ENCODE assay signal across 29 cellular contexts in genomic region chr5:133829786-133830185, GRCh38.
"Had no signal": no experiment of that assay in that cellular context is flagged by ENCODE, and none has a peak within 500 bp of the region (broad histone marks: within the 10 kb centered on the region; RNA-seq: fewer than 3 reads in every experiment).

No MANE protein-coding gene starts in this region.

- DNase-seq: activated CD4-positive, alpha-beta memory T cell treated with anti-CD3 and anti-CD28 coated beads, Interleukin-2, amount 10 ng/mL, durations not matched to agents 7 days and 5 days; activated CD4-positive, alpha-beta T cell treated with anti-CD3 and anti-CD28 coated beads for 1 hour; activated CD4-positive, alpha-beta T cell treated with anti-CD3 and anti-CD28 coated beads for 48 hours; activated CD4-positive, CD25-positive, alpha-beta regulatory T cell; activated effector memory CD4-positive, alpha-beta T cell treated with Interleukin-2 at 50 U/mL for 16 hours; activated naive CD4-positive, alpha-beta T cell treated with anti-CD3 and anti-CD28 coated beads, Interleukin-2, amount 10 ng/mL, durations not matched to agents 7 days and 5 days; activated T-cell treated with anti-CD3 and anti-CD28 coated beads, Interleukin-2, amount 50 U/mL, for 4 hours; amygdala; Kasumi-1; MG63; NCI-H1048; NCI-H1105 treated with DMSO at 0.1 percent for 48 hours; NCI-H1436; NCI-H1694 treated with DMSO at 0.1 percent for 48 hours; NCI-H2029; NCI-H2171; NCI-H510A; NCI-H526; NCI-H748 treated with DMSO at 0.1 percent for 48 hours; NK-92 treated with Interleukin-12 subunit alpha and Interleukin-12 subunit beta, amount 100 ng/mL, for 24 hours; PC-9; T1000; WERI-Rb-1 had no signal

- H3K4me1 ChIP-seq: ascending aorta had no signal

- H3K4me3 ChIP-seq: ascending aorta, cardiac muscle cell, MG63, PC-9, SK-N-MC had no signal

- H3K9me3 ChIP-seq: ascending aorta, MG63 had no signal

- FAIRE-seq: RCC 7860 had no signal

- ATAC-seq: activated T-cell treated with anti-CD3 and anti-CD28 coated beads, Interleukin-2, amount 50 U/mL, for 4 hours; Right ventricle myocardium inferior had no signal

- H3K36me3 ChIP-seq: ascending aorta, cardiac muscle cell, MG63, WERI-Rb-1 had no signal

- H3K27ac ChIP-seq: ascending aorta, cardiac muscle cell, PC-9, RWPE1, SK-N-MC, WERI-Rb-1 had no signal
